Comparison of ENCODE assay signal across 1 cellular context in the genomic region with DNA sequence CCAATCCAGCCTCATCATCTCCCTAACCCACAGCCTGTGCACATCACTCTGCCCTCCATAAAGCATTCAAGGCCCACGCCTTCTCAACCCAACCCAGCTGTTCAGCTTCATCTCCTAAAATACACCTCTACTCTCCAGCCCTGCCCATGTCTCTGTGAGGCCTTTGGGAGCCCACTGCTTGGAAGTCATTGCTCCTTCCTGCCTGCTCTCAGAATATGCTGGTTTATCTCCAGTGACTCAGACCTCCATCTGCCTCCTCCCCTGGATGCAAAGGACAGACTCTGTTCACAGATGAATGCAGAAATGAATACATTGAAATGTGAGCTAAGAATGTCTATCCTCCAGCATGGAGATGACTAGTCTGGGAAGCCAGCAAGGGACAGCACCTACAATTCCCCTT.
TF ChIP-seq lines count a peak whose summit lies in the region.

No MANE protein-coding gene starts in this region.

TF ChIP-seq in K562, 482 proteins besides CTCF, POLR2A, EP300 and RAD21:
- TF ChIP-seq HMG20A (CRISPR knock-in tag; conservative IDR thresholded peaks at IDR 0.05) (no peak), REST (CRISPR knock-in tag; IDR thresholded peaks at IDR 0.05; ENCODE audit: low read depth) (no peak), CAMTA2 (CRISPR knock-in tag; conservative IDR thresholded peaks at IDR 0.05) (no peak), RBFOX2 (IDR thresholded peaks at IDR 0.05; ENCODE audit: low read depth, low read length) (no peak), JUND (IDR thresholded peaks at IDR 0.05; ENCODE audit: borderline replicate concordance, low read depth, low read length) (peak; percentile 18; the same call in 1 of the 2 replicates), JUND (tag; IDR thresholded peaks at IDR 0.05; ENCODE audit: borderline replicate concordance, low read depth, low read length) (no peak), MED1 (CRISPR knock-in tag; IDR thresholded peaks at IDR 0.05; ENCODE audit: borderline replicate concordance) (no peak), IRF2 (CRISPR knock-in tag; IDR thresholded peaks at IDR 0.05) (no peak), CBX8 (IDR thresholded peaks at IDR 0.05; ENCODE audit: borderline replicate concordance, extremely low read depth, low read depth, low read length, poor library complexity, severe bottlenecking) (no peak), ARID4B (CRISPR knock-in tag; IDR thresholded peaks at IDR 0.05) (no peak), MCM3 (IDR thresholded peaks at IDR 0.05) (no peak), BRF2 (IDR thresholded peaks at IDR 0.05; ENCODE audit: borderline replicate concordance, insufficient read depth, insufficient read length) (no peak), ZFX (CRISPR knock-in tag; IDR thresholded peaks at IDR 0.05) (no peak), HOMEZ (CRISPR knock-in tag; IDR thresholded peaks at IDR 0.05) (no peak), FOSL1 (tag; conservative IDR thresholded peaks at IDR 0.05) (peak; percentile 34; the same call in 1 of the 2 replicates)
- TF ChIP-seq, protein P1, sequence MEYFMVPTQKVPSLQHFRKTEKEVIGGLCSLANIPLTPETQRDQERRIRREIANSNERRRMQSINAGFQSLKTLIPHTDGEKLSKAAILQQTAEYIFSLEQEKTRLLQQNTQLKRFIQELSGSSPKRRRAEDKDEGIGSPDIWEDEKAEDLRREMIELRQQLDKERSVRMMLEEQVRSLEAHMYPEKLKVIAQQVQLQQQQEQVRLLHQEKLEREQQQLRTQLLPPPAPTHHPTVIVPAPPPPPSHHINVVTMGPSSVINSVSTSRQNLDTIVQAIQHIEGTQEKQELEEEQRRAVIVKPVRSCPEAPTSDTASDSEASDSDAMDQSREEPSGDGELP (CRISPR knock-in tag; IDR thresholded peaks at IDR 0.05; ENCODE audit: borderline replicate concordance) = no peak
